Comparison of ENCODE assay signal across 8 cellular contexts in genomic region chr17:42760652-42761581, GRCh38. TPM values are rescaled to one million over a fixed set of nuclear protein-coding genes. Genes with fewer than 3 reads are reported as not detected.
A peak's percentile ranks its signal among the peaks of the same experiment; 100 is the strongest.
DNase-seq lines count a peak whose midpoint lies in the region; ATAC-seq and TF ChIP-seq lines count a peak whose summit lies in the region.

Gene RAMP2 (plus strand): TSS chr17:42761227. CDS start chr17:42761262, 35 bp downstream.

- in situ Hi-C loops in astrocyte of the spinal cord (cut with HindIII; ENCODE audit: low sequenced_read_pairs), result no loop called here

- no peak for TF ChIP-seq CTCF in astrocyte of the spinal cord (IDR thresholded peaks at IDR 0.05; ENCODE audit: low read depth, low read length)

- H3K27me3 Mint-ChIP-seq in immature natural killer cell (ENCODE audit: low read depth in 3 of 3), result peaks cover 6 to 36% (median 23%) of the 10 kb centered on the region in 3 donors

- H3K4me3 Mint-ChIP-seq in immature natural killer cell, result peak within 1 kb of the TSS; percentile 43 to 62 (median 47)
- H3K4me3 Mint-ChIP-seq in stimulated activated effector memory CD8-positive, alpha-beta T cell treated with anti-CD3 and anti-CD28 coated beads, Interleukin-12 subunit alpha, Interleukin-12 subunit beta, amount 100 ng/mL, for 72 hours, result peak within 1 kb of the TSS; percentile 42

- peak; percentile 52 for ATAC-seq in stimulated activated effector memory CD8-positive, alpha-beta T cell treated with anti-CD3 and anti-CD28 coated beads, Interleukin-12 subunit alpha, Interleukin-12 subunit beta, amount 100 ng/mL, for 72 hours
- no peak for ATAC-seq in HG03135 (IDR thresholded peaks at IDR 0.05; ENCODE audit: unreplicated experiment)
- no peak for ATAC-seq in HG02678 (IDR thresholded peaks at IDR 0.05; ENCODE audit: unreplicated experiment)

- peak within 1 kb of the TSS; percentile 44 to 68 (median 56) for H3K4me3 ChIP-seq in BLaER1 treated with 17β-estradiol and CSF1 and Interleukin-3, amounts not matched to agents 10 nM and 100 nM
- peak within 1 kb of the TSS; percentile 70 for H3K4me3 ChIP-seq in HUES64 (ENCODE audit: low read length)
- H3K4me3 ChIP-seq in astrocyte of the spinal cord (ENCODE audit: low read depth, low read length), result peak within 1 kb of the TSS; percentile 28

- no peaks in the 10 kb centered on the region for H3K36me3 ChIP-seq in BLaER1 treated with 17β-estradiol and CSF1 and Interleukin-3, amounts not matched to agents 10 nM and 100 nM
- no peaks in the 10 kb centered on the region for H3K36me3 ChIP-seq in HUES64 (ENCODE audit: insufficient read depth, low read length)

- peaks cover 9 to 33% (median 23%) of the 10 kb centered on the region in 10 experiments for H3K4me1 ChIP-seq in BLaER1 treated with 17β-estradiol and CSF1 and Interleukin-3, amounts not matched to agents 10 nM and 100 nM
- peaks cover 10% of the 10 kb centered on the region for H3K4me1 ChIP-seq in HUES64 (ENCODE audit: insufficient read depth, low read length)

- H3K4me2 ChIP-seq in BLaER1 treated with 17β-estradiol and CSF1 and Interleukin-3, amounts not matched to agents 10 nM and 100 nM, result peak within 1 kb of the TSS; percentile 57 to 93 (median 87)

- 3% methylated on average over 92 of the region's 92 CpGs for WGBS in HUES64

- no peaks in the 10 kb centered on the region for H3K9me3 ChIP-seq in BLaER1 treated with 17β-estradiol and CSF1 and Interleukin-3, amounts not matched to agents 10 nM and 100 nM (replicated peaks in 1 of 11)
- no peaks in the 10 kb centered on the region for H3K9me3 ChIP-seq in HUES64 (ENCODE audit: insufficient read depth, low read depth, low read length)

- DNase-seq in astrocyte of the spinal cord (ENCODE audit: low read depth, low spot score) (no peak), immature natural killer cell (peak in 1 of 3 donors; percentile 9), NCI-H187 treated with DMSO at 0.1 percent for 48 hours (lab: John Stamatoyannopoulos, UW) (no peak)
- no peak for DNase-seq in stimulated activated effector memory CD8-positive, alpha-beta T cell treated with anti-CD3 and anti-CD28 coated beads, Interleukin-12 subunit alpha, Interleukin-12 subunit beta, amount 100 ng/mL, for 72 hours (ENCODE audit: low spot score in 2 of 2)

- peaks cover 0 to 4% (median 0%) of the 10 kb centered on the region in 6 donors for H3K9me3 Mint-ChIP-seq in immature natural killer cell
- H3K9me3 Mint-ChIP-seq in stimulated activated effector memory CD8-positive, alpha-beta T cell treated with anti-CD3 and anti-CD28 coated beads, Interleukin-12 subunit alpha, Interleukin-12 subunit beta, amount 100 ng/mL, for 72 hours, result no peaks in the 10 kb centered on the region

- H3K9ac ChIP-seq in BLaER1 treated with 17β-estradiol and CSF1 and Interleukin-3, amounts not matched to agents 10 nM and 100 nM, result peak within 1 kb of the TSS; percentile 35 to 66 (median 59); a peak in 19 of 22 replicates
- peak within 1 kb of the TSS; percentile 39 for H3K9ac ChIP-seq in HUES64 (ENCODE audit: low read depth, low read length)

- no peak within 1 kb of the TSS for H3K27ac Mint-ChIP-seq in immature natural killer cell
- H3K27ac Mint-ChIP-seq in stimulated activated effector memory CD8-positive, alpha-beta T cell treated with anti-CD3 and anti-CD28 coated beads, Interleukin-12 subunit alpha, Interleukin-12 subunit beta, amount 100 ng/mL, for 72 hours, result no peak within 1 kb of the TSS

- H4K20me1 ChIP-seq in BLaER1 treated with 17β-estradiol and CSF1 and Interleukin-3, amounts not matched to agents 10 nM and 100 nM, result peaks cover 0 to 10% (median 0%) of the 10 kb centered on the region in 11 experiments; a peak in 4 of 22 replicates

- H3K27ac ChIP-seq in BLaER1 treated with 17β-estradiol and CSF1 and Interleukin-3, amounts not matched to agents 10 nM and 100 nM, result peak within 1 kb of the TSS in 2 of 11 experiments; percentile 17 to 19; a peak in 1 of 22 replicates
- no peak within 1 kb of the TSS for H3K27ac ChIP-seq in HUES64 (ENCODE audit: low read depth, low read length)

- H3K27me3 ChIP-seq in BLaER1 treated with 17β-estradiol and CSF1 and Interleukin-3, amounts not matched to agents 10 nM and 100 nM, result peaks cover 48 to 62% (median 56%) of the 10 kb centered on the region in 11 experiments
- H3K27me3 ChIP-seq in HUES64 (ENCODE audit: insufficient read depth, low read length), result peaks cover 39% of the 10 kb centered on the region

- H3K36me3 Mint-ChIP-seq in immature natural killer cell, result peaks cover 0 to 3% (median 0%) of the 10 kb centered on the region in 3 donors
- H3K36me3 Mint-ChIP-seq in stimulated activated effector memory CD8-positive, alpha-beta T cell treated with anti-CD3 and anti-CD28 coated beads, Interleukin-12 subunit alpha, Interleukin-12 subunit beta, amount 100 ng/mL, for 72 hours, result no peaks in the 10 kb centered on the region

- H3K4me1 Mint-ChIP-seq in immature natural killer cell, result peaks cover 4 to 8% of the 10 kb centered on the region in 2 donors
- peaks cover 21% of the 10 kb centered on the region for H3K4me1 Mint-ChIP-seq in stimulated activated effector memory CD8-positive, alpha-beta T cell treated with anti-CD3 and anti-CD28 coated beads, Interleukin-12 subunit alpha, Interleukin-12 subunit beta, amount 100 ng/mL, for 72 hours

RNA-seq across cellular contexts. Expression of gene RAMP2, which starts in this region (rescaled TPM):
- polyA plus RNA-seq in HUES64 (2013, experiment 1 of 2), result 14.6 TPM
- 18.7 TPM for polyA plus RNA-seq in HUES64 (2013, experiment 2 of 2)
- not detected for polyA plus RNA-seq in immature natural killer cell
